Comparison of ENCODE assay signal across 8 cellular contexts in the genomic region with DNA sequence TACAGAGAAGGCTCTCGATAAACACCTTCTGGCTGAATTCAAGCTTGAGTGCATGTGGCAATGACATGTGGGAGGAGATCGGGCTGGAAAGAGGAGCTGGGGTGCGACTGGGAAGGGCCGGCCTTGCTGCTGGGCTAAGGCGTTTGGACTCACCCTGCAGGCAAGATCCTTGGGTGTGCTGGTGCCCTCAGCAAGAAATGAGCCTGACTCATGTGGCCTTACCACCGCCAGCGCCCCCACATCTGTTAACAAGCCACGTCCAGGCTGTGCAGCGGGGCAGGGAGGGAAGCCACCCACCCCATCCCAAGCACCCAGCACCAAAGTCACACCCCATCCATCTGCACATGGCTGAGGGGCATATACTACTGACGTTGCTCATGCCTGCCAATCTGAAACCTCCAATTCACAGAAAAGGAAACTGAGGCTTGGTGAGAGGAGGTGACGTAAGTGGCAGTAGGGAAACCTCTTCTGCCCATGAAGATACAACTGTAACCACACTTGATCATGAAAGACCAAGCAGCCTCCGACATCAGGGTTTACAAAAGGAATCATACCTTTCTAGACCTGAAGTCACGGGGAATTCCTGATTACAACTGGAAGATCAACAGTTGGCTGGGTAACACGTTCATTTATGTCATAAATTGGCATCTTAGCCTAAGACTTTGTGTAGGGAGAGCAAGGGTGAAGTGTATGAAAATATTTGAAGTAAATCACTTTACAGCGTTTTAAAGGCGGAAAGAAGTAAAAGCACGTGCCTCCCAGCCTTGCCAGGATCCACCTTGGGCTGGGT. TPM values are rescaled to one million over a fixed set of nuclear protein-coding genes. Genes with fewer than 3 reads are reported as not detected.
DNase-seq lines count a peak whose midpoint lies in the region; ATAC-seq and TF ChIP-seq lines count a peak whose summit lies in the region.

No MANE protein-coding gene starts in this region.

- H3K4me3 ChIP-seq in GM12875 (ENCODE audit: low read depth, low read length) (peak overlapping the region; percentile 70), left ventricle myocardium inferior (peak overlapping the region; percentile 89), sigmoid colon (peak overlapping the region; percentile 64 to 99 (median 84))

- no peak for TF ChIP-seq EP300 in sigmoid colon (IDR thresholded peaks at IDR 0.05)

- H3K36me3 Mint-ChIP-seq in activated B cell treated with CpG ODN at 0.5 μM for 24 hours (ENCODE audit: low read depth), result peaks cover 8% of the 10 kb centered on the region

- H3K27me3 Mint-ChIP-seq in activated B cell treated with CpG ODN at 0.5 μM for 24 hours, result no peaks in the 10 kb centered on the region

- ATAC-seq in activated B cell treated with CpG ODN at 0.5 μM for 24 hours (ENCODE audit: low read depth) (no peak), HG03354 (IDR thresholded peaks at IDR 0.05; ENCODE audit: poor library complexity, severe bottlenecking, unreplicated experiment) (no peak)

- H3K27ac ChIP-seq in left ventricle myocardium inferior (replicated peaks) (no peak overlapping the region), sigmoid colon (peak overlapping the region; percentile 89 to 97 (median 92))

- peaks cover 13% of the 10 kb centered on the region for H3K36me3 ChIP-seq in left ventricle myocardium inferior
- peaks cover 0 to 18% (median 11%) of the 10 kb centered on the region in 4 donors for H3K36me3 ChIP-seq in sigmoid colon

- peak overlapping the region; percentile 84 for H3K4me3 Mint-ChIP-seq in activated B cell treated with CpG ODN at 0.5 μM for 24 hours

- peaks cover 41% of the 10 kb centered on the region for H3K4me1 Mint-ChIP-seq in activated B cell treated with CpG ODN at 0.5 μM for 24 hours

- CTCF ChIA-PET in activated B cell treated with CpG ODN at 0.5 μM for 24 hours (lab: Charles Lee), result interaction anchor here (0.8 to 3.4 kb wide), 9 partner anchors 12 to 238 kb away, joined by 3 to 36 read pairs (median 6); partner anchors contain the start of genes LDAH and RHOB

- no peaks in the 10 kb centered on the region for H3K9me3 ChIP-seq in left ventricle myocardium inferior (replicated peaks)
- no peaks in the 10 kb centered on the region for H3K9me3 ChIP-seq in sigmoid colon

- H3K27ac Mint-ChIP-seq in activated B cell treated with CpG ODN at 0.5 μM for 24 hours, result peak overlapping the region; percentile 70

- POLR2A ChIA-PET in activated B cell treated with CpG ODN at 0.5 μM for 24 hours (lab: Charles Lee), result interaction anchor here (1.3 to 4.9 kb wide), 6 partner anchors 11 to 749 kb away, joined by 4 to 86 read pairs (median 14); partner anchors contain the start of genes GDF7, RHOB and TTC32

- peaks cover 40% of the 10 kb centered on the region for H3K4me1 ChIP-seq in left ventricle myocardium inferior
- H3K4me1 ChIP-seq in sigmoid colon, result peaks cover 0 to 52% (median 43%) of the 10 kb centered on the region in 4 donors

- no peak for TF ChIP-seq CTCF in GM12875 (IDR thresholded peaks at IDR 0.05; ENCODE audit: borderline replicate concordance, insufficient read depth, low read depth, low read length)
- no peak for TF ChIP-seq CTCF in activated B cell treated with CpG ODN at 0.5 μM for 24 hours (IDR thresholded peaks at IDR 0.05)
- no peak for TF ChIP-seq CTCF in left ventricle myocardium inferior (IDR thresholded peaks at IDR 0.05; ENCODE audit: borderline replicate concordance)
- no peak for TF ChIP-seq CTCF in sigmoid colon (IDR thresholded peaks at IDR 0.05)

- WGBS in sigmoid colon, 2 donors, result 61 to 81% methylated on average over 17 of the region's 17 CpGs

- peaks cover under 1% of the 10 kb centered on the region for H3K27me3 ChIP-seq in left ventricle myocardium inferior (ENCODE audit: low read depth)
- H3K27me3 ChIP-seq in sigmoid colon, result no peaks in the 10 kb centered on the region

- DNase-seq in activated B cell treated with CpG ODN at 0.5 μM for 24 hours, result no peak
- no peak for DNase-seq in left ventricle myocardium inferior
- no peak for DNase-seq in sigmoid colon
- no peak for DNase-seq in retina
- no peak for DNase-seq in activated naive CD4-positive, alpha-beta T cell treated with Interleukin-2 at 50 U/mL for 16 hours
- no peak for DNase-seq in putamen (ENCODE audit: low spot score)

- no peaks in the 10 kb centered on the region for H3K9me3 Mint-ChIP-seq in activated B cell treated with CpG ODN at 0.5 μM for 24 hours

- intact Hi-C loops in activated B cell treated with CpG ODN at 0.5 μM for 24 hours (cut with micrococcal nuclease) (loop anchor here (2.0 to 10.0 kb wide), 4 partner anchors 53 to 1302 kb away; partner anchors contain the start of genes LAPTM4A and SDC1), left ventricle myocardium inferior (cut with micrococcal nuclease) (no loop called here), sigmoid colon (cut with DNase I) (loop anchor here (10.0 kb wide), 1 partner anchor 515 kb away; no protein-coding TSS in a partner anchor)

- TF ChIP-seq POLR2A in sigmoid colon (IDR thresholded peaks at IDR 0.05), result no peak

RNA-seq across cellular contexts. Expression of gene HS1BP3, which starts 1.1 kb away (rescaled TPM):
- total RNA-seq in activated B cell treated with CpG ODN at 0.5 μM for 24 hours (13.0 and 13.1 TPM in 2 replicates), left ventricle myocardium inferior (16.6 TPM), sigmoid colon (10 to 100 TPM; 32.3 to 54.6 (median 41.8) TPM)
- 10 to 100 TPM; 25.2 to 36.3 (median 25.3) TPM for polyA plus RNA-seq in sigmoid colon

RNA-seq across cellular contexts. Expression of gene GDF7, which starts 17.2 kb away (rescaled TPM):
- total RNA-seq in activated B cell treated with CpG ODN at 0.5 μM for 24 hours (5.9 and 6.7 TPM in 2 replicates), left ventricle myocardium inferior (0.58 TPM), sigmoid colon (1 to 10 TPM in 1 of 4 donors, under 1 TPM in 3; 0.49 to 1.6 (median 0.77) TPM)
- under 1 TPM; under 0.01 to 0.60 (median under 0.01) TPM for polyA plus RNA-seq in sigmoid colon
